1 cellular context compared by ENCODE assay signal in the genomic region with DNA sequence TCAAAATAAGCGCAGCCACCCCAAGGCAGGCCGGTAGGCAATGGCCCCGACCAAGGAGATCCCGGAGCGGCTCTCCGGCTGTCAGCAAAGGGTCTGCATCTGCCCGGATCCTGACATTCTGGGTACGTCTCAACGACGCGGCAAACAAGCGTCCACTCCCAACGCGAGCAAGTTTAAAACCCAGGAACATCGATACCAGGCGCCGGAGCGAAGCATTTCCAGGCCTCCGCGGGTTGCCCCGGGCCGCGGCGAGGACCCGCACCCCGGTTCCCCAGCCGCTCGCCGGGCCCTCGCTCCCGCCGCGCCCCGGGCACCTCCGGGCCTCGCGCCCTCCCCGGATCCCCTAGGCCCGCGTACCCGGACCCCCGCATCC.
TF ChIP-seq lines count a peak whose summit lies in the region.

No MANE protein-coding gene starts in this region.

TF ChIP-seq in K562, 482 proteins besides CTCF, POLR2A, EP300 and RAD21:
- TF ChIP-seq PHF8 (IDR thresholded peaks at IDR 0.05; ENCODE audit: borderline replicate concordance, low read length), result 0 out of 2 replicates have a peak, but pooled peaks have one; percentile 31
- TF ChIP-seq ZFX (CRISPR knock-in tag; IDR thresholded peaks at IDR 0.05), result peak; percentile 60
- TF ChIP-seq YY1 (IDR thresholded peaks at IDR 0.05; ENCODE audit: borderline replicate concordance in 1 of 3, control insufficient read depth in 1 of 3, extremely low read depth in 1 of 3, insufficient read depth in 3 of 3, insufficient read length in 1 of 3, insufficient replicate concordance in 2 of 3, low read depth in 1 of 3, low read length in 2 of 3), result peak in 2 of 3 experiments; percentile 9 to 68
- TF ChIP-seq, protein P1, sequence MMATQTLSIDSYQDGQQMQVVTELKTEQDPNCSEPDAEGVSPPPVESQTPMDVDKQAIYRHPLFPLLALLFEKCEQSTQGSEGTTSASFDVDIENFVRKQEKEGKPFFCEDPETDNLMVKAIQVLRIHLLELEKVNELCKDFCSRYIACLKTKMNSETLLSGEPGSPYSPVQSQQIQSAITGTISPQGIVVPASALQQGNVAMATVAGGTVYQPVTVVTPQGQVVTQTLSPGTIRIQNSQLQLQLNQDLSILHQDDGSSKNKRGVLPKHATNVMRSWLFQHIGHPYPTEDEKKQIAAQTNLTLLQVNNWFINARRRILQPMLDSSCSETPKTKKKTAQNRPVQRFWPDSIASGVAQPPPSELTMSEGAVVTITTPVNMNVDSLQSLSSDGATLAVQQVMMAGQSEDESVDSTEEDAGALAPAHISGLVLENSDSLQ (IDR thresholded peaks at IDR 0.05), result no peak
- TF ChIP-seq STAT5B (CRISPR knock-in tag; IDR thresholded peaks at IDR 0.05), result no peak
- TF ChIP-seq, protein P2, sequence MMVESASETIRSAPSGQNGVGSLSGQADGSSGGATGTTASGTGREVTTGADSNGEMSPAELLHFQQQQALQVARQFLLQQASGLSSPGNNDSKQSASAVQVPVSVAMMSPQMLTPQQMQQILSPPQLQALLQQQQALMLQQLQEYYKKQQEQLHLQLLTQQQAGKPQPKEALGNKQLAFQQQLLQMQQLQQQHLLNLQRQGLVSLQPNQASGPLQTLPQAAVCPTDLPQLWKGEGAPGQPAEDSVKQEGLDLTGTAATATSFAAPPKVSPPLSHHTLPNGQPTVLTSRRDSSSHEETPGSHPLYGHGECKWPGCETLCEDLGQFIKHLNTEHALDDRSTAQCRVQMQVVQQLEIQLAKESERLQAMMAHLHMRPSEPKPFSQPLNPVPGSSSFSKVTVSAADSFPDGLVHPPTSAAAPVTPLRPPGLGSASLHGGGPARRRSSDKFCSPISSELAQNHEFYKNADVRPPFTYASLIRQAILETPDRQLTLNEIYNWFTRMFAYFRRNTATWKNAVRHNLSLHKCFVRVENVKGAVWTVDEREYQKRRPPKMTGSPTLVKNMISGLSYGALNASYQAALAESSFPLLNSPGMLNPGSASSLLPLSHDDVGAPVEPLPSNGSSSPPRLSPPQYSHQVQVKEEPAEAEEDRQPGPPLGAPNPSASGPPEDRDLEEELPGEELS (CRISPR knock-in tag; IDR thresholded peaks at IDR 0.05; ENCODE audit: borderline replicate concordance), result no peak
- TF ChIP-seq RBBP5 (IDR thresholded peaks at IDR 0.05; ENCODE audit: borderline replicate concordance, insufficient read depth, low read length, poor library complexity, severe bottlenecking), result peak; percentile 73
- TF ChIP-seq, protein P3, sequence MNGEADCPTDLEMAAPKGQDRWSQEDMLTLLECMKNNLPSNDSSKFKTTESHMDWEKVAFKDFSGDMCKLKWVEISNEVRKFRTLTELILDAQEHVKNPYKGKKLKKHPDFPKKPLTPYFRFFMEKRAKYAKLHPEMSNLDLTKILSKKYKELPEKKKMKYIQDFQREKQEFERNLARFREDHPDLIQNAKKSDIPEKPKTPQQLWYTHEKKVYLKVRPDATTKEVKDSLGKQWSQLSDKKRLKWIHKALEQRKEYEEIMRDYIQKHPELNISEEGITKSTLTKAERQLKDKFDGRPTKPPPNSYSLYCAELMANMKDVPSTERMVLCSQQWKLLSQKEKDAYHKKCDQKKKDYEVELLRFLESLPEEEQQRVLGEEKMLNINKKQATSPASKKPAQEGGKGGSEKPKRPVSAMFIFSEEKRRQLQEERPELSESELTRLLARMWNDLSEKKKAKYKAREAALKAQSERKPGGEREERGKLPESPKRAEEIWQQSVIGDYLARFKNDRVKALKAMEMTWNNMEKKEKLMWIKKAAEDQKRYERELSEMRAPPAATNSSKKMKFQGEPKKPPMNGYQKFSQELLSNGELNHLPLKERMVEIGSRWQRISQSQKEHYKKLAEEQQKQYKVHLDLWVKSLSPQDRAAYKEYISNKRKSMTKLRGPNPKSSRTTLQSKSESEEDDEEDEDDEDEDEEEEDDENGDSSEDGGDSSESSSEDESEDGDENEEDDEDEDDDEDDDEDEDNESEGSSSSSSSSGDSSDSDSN (IDR thresholded peaks at IDR 0.05; ENCODE audit: borderline replicate concordance in 1 of 2, low read depth in 2 of 2, low read length in 2 of 2), result peak in 1 of 2 experiments; percentile 15; a peak in 1 of 4 replicates
- TF ChIP-seq, protein P4, sequence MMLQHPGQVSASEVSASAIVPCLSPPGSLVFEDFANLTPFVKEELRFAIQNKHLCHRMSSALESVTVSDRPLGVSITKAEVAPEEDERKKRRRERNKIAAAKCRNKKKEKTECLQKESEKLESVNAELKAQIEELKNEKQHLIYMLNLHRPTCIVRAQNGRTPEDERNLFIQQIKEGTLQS (IDR thresholded peaks at IDR 0.05), result no peak
- TF ChIP-seq, protein P4 (CRISPR knock-in tag; conservative IDR thresholded peaks at IDR 0.05), result no peak
- no peak for TF ChIP-seq KDM5B (IDR thresholded peaks at IDR 0.05; ENCODE audit: insufficient replicate concordance, low read depth, low read length)
- TF ChIP-seq, protein P5, sequence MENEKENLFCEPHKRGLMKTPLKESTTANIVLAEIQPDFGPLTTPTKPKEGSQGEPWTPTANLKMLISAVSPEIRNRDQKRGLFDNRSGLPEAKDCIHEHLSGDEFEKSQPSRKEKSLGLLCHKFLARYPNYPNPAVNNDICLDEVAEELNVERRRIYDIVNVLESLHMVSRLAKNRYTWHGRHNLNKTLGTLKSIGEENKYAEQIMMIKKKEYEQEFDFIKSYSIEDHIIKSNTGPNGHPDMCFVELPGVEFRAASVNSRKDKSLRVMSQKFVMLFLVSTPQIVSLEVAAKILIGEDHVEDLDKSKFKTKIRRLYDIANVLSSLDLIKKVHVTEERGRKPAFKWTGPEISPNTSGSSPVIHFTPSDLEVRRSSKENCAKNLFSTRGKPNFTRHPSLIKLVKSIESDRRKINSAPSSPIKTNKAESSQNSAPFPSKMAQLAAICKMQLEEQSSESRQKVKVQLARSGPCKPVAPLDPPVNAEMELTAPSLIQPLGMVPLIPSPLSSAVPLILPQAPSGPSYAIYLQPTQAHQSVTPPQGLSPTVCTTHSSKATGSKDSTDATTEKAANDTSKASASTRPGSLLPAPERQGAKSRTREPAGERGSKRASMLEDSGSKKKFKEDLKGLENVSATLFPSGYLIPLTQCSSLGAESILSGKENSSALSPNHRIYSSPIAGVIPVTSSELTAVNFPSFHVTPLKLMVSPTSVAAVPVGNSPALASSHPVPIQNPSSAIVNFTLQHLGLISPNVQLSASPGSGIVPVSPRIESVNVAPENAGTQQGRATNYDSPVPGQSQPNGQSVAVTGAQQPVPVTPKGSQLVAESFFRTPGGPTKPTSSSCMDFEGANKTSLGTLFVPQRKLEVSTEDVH (IDR thresholded peaks at IDR 0.05; ENCODE audit: low read depth, partially characterized antibody), result no peak
- TF ChIP-seq RBFOX2 (IDR thresholded peaks at IDR 0.05; ENCODE audit: low read depth, low read length), result peak; percentile 55
- TF ChIP-seq, protein P6, sequence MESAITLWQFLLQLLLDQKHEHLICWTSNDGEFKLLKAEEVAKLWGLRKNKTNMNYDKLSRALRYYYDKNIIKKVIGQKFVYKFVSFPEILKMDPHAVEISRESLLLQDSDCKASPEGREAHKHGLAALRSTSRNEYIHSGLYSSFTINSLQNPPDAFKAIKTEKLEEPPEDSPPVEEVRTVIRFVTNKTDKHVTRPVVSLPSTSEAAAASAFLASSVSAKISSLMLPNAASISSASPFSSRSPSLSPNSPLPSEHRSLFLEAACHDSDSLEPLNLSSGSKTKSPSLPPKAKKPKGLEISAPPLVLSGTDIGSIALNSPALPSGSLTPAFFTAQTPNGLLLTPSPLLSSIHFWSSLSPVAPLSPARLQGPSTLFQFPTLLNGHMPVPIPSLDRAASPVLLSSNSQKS (CRISPR knock-in tag; IDR thresholded peaks at IDR 0.05), result no peak
